In genomic region chr1:205437570-205437969, GRCh38 we compare ENCODE assay signal across 1 cellular context.
TF ChIP-seq lines count a peak whose summit lies in the region.

No MANE protein-coding gene starts in this region.

TF ChIP-seq in H1, 55 proteins besides CTCF, POLR2A, EP300 and RAD21:
- TF ChIP-seq POU5F1 (IDR thresholded peaks at IDR 0.05; ENCODE audit: low read depth, low read length) (no peak), KDM1A (IDR thresholded peaks at IDR 0.05; ENCODE audit: borderline replicate concordance, low read length) (no peak), TAF7 (optimal IDR thresholded peaks at IDR 0.05; ENCODE audit: borderline replicate concordance, low read depth, low read length) (no peak), ATF2 (IDR thresholded peaks at IDR 0.05; ENCODE audit: low read length) (no peak), RXRA (IDR thresholded peaks at IDR 0.05; ENCODE audit: insufficient read depth, low read depth, low read length) (no peak), HDAC2 (IDR thresholded peaks at IDR 0.05; ENCODE audit: borderline replicate concordance in 1 of 2, low read depth in 2 of 2, low read length in 2 of 2) (no peak), SP1 (IDR thresholded peaks at IDR 0.05; ENCODE audit: low read depth, low read length) (no peak), RFX5 (IDR thresholded peaks at IDR 0.05; ENCODE audit: borderline replicate concordance, low read depth, low read length) (no peak), CHD2 (IDR thresholded peaks at IDR 0.05; ENCODE audit: low read length) (no peak), ZNF274 (IDR thresholded peaks at IDR 0.05; ENCODE audit: borderline replicate concordance, extremely low read depth, low read length) (no peak), MAX (IDR thresholded peaks at IDR 0.05) (no peak), EZH2 (IDR thresholded peaks at IDR 0.05; ENCODE audit: low read depth, low read length, severe bottlenecking) (no peak), BACH1 (IDR thresholded peaks at IDR 0.05; ENCODE audit: low read length) (no peak), RNF2 (IDR thresholded peaks at IDR 0.05; ENCODE audit: borderline replicate concordance, low read depth, low read length, missing control alignments, poor library complexity, severe bottlenecking) (no peak), CBX8 (IDR thresholded peaks at IDR 0.05; ENCODE audit: borderline replicate concordance, low read depth, low read length) (no peak), SIN3A (conservative IDR thresholded peaks at IDR 0.05 in 1 of 2, IDR thresholded peaks at IDR 0.05 in 1 of 2; ENCODE audit: low read depth in 1 of 2, low read length in 2 of 2) (no peak), BCL11A (IDR thresholded peaks at IDR 0.05; ENCODE audit: low read depth in 2 of 2, low read length in 2 of 2) (no peak)
